ENCODE assay signal across 10 cellular contexts in genomic region chr2:20213651-20214565, GRCh38. TPM values are rescaled to one million over a fixed set of nuclear protein-coding genes. Genes with fewer than 3 reads are reported as not detected.
DNase-seq lines count a peak whose midpoint lies in the region; ATAC-seq and TF ChIP-seq lines count a peak whose summit lies in the region.
"Had no signal": no experiment of that assay in that cellular context is flagged by ENCODE, and none has a peak within 500 bp of the region (broad histone marks: within the 10 kb centered on the region; RNA-seq: fewer than 3 reads in every experiment).

No MANE protein-coding gene starts in this region.

- no peaks in the 10 kb centered on the region for H4K20me1 ChIP-seq in mammary epithelial cell (ENCODE audit: insufficient read depth, low read length)

- H3K4me2 ChIP-seq in mammary epithelial cell (ENCODE audit: insufficient read depth, low read depth, low read length): peak overlapping the region; percentile 93

- in situ Hi-C loops in mammary epithelial cell (cut with MboI; ENCODE audit: low sequenced_read_pairs in 2 of 2): no loop called here

- ATAC-seq in GM19023 (IDR thresholded peaks at IDR 0.05; ENCODE audit: unreplicated experiment): peak; percentile 33

- peaks cover 22% of the 10 kb centered on the region for H3K36me3 ChIP-seq in mammary epithelial cell (ENCODE audit: insufficient read depth, low read length)

- peak overlapping the region; percentile 83 for H3K9ac ChIP-seq in mammary epithelial cell (ENCODE audit: insufficient read depth, low read length)

- no peaks in the 10 kb centered on the region for H3K9me3 ChIP-seq in mammary epithelial cell (replicated peaks; ENCODE audit: insufficient read depth, low read length)

- H3K27me3 ChIP-seq in mammary epithelial cell (ENCODE audit: insufficient read depth, low read length): no peaks in the 10 kb centered on the region

- H3K4me1 ChIP-seq in mammary epithelial cell (ENCODE audit: insufficient read depth, low read length): peaks cover 99% of the 10 kb centered on the region

- peaks cover 100% of the 10 kb centered on the region for H3K79me2 ChIP-seq in mammary epithelial cell (ENCODE audit: insufficient read depth, low read length)

- no peak for TF ChIP-seq CTCF in mammary epithelial cell (conservative IDR thresholded peaks at IDR 0.05 in 1 of 2, IDR thresholded peaks at IDR 0.05 in 1 of 2; ENCODE audit: extremely low read depth in 1 of 2, insufficient read depth in 1 of 2, low read depth in 1 of 2, low read length in 2 of 2)

- peak; percentile 77 for DNase-seq in NCI-H1105 treated with DMSO at 0.1 percent for 48 hours (lab: John Stamatoyannopoulos, UW)
- peak; percentile 70 for DNase-seq in mammary epithelial cell
- DNase-seq in renal cortical epithelial cell (ENCODE audit: low read depth): peak; percentile 22
- DNase-seq in GF-D8 (lab: John Stamatoyannopoulos, UW): no peak
- DNase-seq in activated effector memory CD4-positive, alpha-beta T cell treated with anti-CD3 and anti-CD28 coated beads, Interleukin-2, amount 50 U/mL, for 16 hours: no peak
- no peak for DNase-seq in DMS 273 treated with DMSO at 0.1 percent for 48 hours (lab: John Stamatoyannopoulos, UW)
- no peak for DNase-seq in SHP77 treated with DMSO at 0.1 percent for 48 hours (lab: John Stamatoyannopoulos, UW)
- DNase-seq: HCEC 1CT; stimulated activated CD4-positive, alpha-beta T cell treated with anti-CD3 and anti-CD28 coated beads, Interleukin-12 subunit alpha, Interleukin-12 subunit beta, amount 100 ng/mL, for 4 hours had no signal

- no peak overlapping the region for H2AFZ ChIP-seq in mammary epithelial cell (ENCODE audit: low read depth, low read length)

- intact Hi-C loops in mammary epithelial cell (cut with micrococcal nuclease): loop anchor here (1.0 to 5.0 kb wide), 5 partner anchors 7 to 257 kb away; no protein-coding TSS in a partner anchor

- dilution Hi-C loops in mammary epithelial cell (cut with HindIII; ENCODE audit: low sequenced_read_pairs): no loop called here

- no peak overlapping the region for H3K4me3 ChIP-seq in mammary epithelial cell (replicated peaks in 1 of 3; ENCODE audit: insufficient read depth in 1 of 3, low read depth in 2 of 3, low read length in 3 of 3)

- CTCF ChIA-PET in mammary epithelial cell (lab: Charles Lee; ENCODE audit: low non-redundant PET): interaction anchor here (0.6 to 1.3 kb wide), 2 partner anchors 11 to 225 kb away, joined by 3 to 4 read pairs; partner anchors contain the start of gene SDC1

- 8% methylated on average over 8 of the region's 9 CpGs for WGBS in mammary epithelial cell (ENCODE audit: low coverage, missing lambda C conversion rate)

- peak overlapping the region; percentile 90 for H3K27ac ChIP-seq in mammary epithelial cell (ENCODE audit: insufficient read depth, low read depth, low read length)

- no TSS peak for BruUV-seq in mammary epithelial cell (replicated peaks; lab: Mats Ljungman, UMichigan)

RNA-seq across cellular contexts. Expression of gene SDC1, which starts 11.0 kb away (rescaled TPM):
- total RNA-seq in mammary epithelial cell: 1,000 to 10,000 TPM in 1 of 2 donors, 100 to 1,000 TPM in 1; 574 to 1,408 TPM
- 1,215 TPM for polyA plus RNA-seq in mammary epithelial cell
- 602 TPM for polyA minus RNA-seq in mammary epithelial cell
- total RNA-seq in renal cortical epithelial cell: 132 and 222 TPM in 2 replicates

Comparison
In these comparisons a context has a peak if more than half of its experiments do, and no peak if none do; other contexts are left out.
1. DNase-seq: peak in NCI-H1105 treated with DMSO at 0.1 percent for 48 hours (single experiment), mammary epithelial cell (single experiment) and renal cortical epithelial cell (single experiment); none in GF-D8 (single experiment), activated effector memory CD4-positive, alpha-beta T cell treated with anti-CD3 and anti-CD28 coated beads, Interleukin-2, amount 50 U/mL, for 16 hours (single experiment), DMS 273 treated with DMSO at 0.1 percent for 48 hours (single experiment) and SHP77 treated with DMSO at 0.1 percent for 48 hours (single experiment).